In genomic region chr11:15744693-15745092, GRCh38 we compare ENCODE assay signal across 1 cellular context.
TF ChIP-seq lines count a peak whose summit lies in the region.

No MANE protein-coding gene starts in this region.

TF ChIP-seq in IMR-90, 13 proteins besides CTCF, POLR2A, EP300 and RAD21:
- TF ChIP-seq RCOR1 (IDR thresholded peaks at IDR 0.05; ENCODE audit: insufficient replicate concordance, low read length) (no peak), FOS (IDR thresholded peaks at IDR 0.05; ENCODE audit: low read depth, low read length) (no peak), SMC3 (IDR thresholded peaks at IDR 0.05; ENCODE audit: low read depth, low read length) (no peak), MAZ (IDR thresholded peaks at IDR 0.05; ENCODE audit: borderline replicate concordance, low read depth, low read length) (no peak), MAFK (IDR thresholded peaks at IDR 0.05; ENCODE audit: low read depth, low read length) (no peak), CHD1 (IDR thresholded peaks at IDR 0.05; ENCODE audit: low read depth, low read length) (no peak), NFE2L2 (IDR thresholded peaks at IDR 0.05; ENCODE audit: low read depth, low read length) (no peak), MXI1 (IDR thresholded peaks at IDR 0.05; ENCODE audit: borderline replicate concordance, low read depth, low read length) (no peak), RFX5 (IDR thresholded peaks at IDR 0.05; ENCODE audit: low read depth, low read length) (no peak), USF2 (IDR thresholded peaks at IDR 0.05; ENCODE audit: low read depth, low read length) (no peak), CEBPB (IDR thresholded peaks at IDR 0.05; ENCODE audit: low read depth, low read length) (no peak)
